ENCODE assay signal across 16 cellular contexts in the genomic region with DNA sequence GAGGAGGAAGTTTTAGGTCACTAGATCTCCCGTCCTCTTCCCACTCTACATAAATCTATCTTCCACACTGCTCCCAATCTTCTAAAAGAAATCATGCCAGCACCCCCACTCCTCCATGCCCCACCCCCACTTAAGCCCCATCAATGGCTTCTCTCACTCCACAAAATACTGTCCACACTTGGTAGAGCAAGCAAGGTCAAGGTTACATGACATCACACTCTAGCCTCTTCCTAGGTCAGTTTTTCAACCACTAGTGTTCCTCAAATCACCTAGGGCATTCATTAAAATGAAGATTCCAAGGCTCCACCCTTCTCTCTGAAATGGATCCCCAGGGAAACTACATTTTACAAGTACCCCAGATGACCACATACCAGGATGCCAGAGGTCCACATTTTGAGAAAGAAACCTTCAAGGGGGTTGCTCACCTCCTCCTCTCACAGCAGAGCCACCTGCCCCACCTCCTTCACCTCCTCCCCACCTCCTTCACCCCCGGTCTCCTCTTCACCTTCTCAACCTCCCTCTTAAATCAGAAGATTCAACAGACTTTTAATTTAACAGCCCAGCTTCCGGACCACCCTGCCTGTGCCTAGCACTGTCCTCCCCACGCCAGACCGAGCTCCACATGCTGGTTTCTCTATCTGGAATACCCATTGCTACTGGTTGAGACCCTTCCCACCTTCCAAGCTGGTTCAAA. TPM values are rescaled to one million over a fixed set of nuclear protein-coding genes. Genes with fewer than 3 reads are reported as not detected.
DNase-seq lines count a peak whose midpoint lies in the region; ATAC-seq, FAIRE-seq and TF ChIP-seq lines count a peak whose summit lies in the region.
"Had no signal": no experiment of that assay in that cellular context is flagged by ENCODE, and none has a peak within 500 bp of the region (broad histone marks: within the 10 kb centered on the region; RNA-seq: fewer than 3 reads in every experiment).

No MANE protein-coding gene starts in this region.

- H3K36me3 ChIP-seq in OCI-LY3 (replicated peaks; ENCODE audit: low read depth, low read length) (peaks cover 6% of the 10 kb centered on the region), keratinocyte (ENCODE audit: control insufficient read depth in 2 of 2, extremely low read depth in 1 of 2, insufficient read depth in 2 of 2, low read length in 2 of 2) (no peaks in the 10 kb centered on the region), BE2C (peaks cover 3% of the 10 kb centered on the region; the same call in 1 of the 2 replicates), Peyer's patch (no peaks in the 10 kb centered on the region)

- H3K9me3 ChIP-seq in OCI-LY3 (ENCODE audit: insufficient read depth, low read length) (no peaks in the 10 kb centered on the region), keratinocyte (ENCODE audit: control insufficient read depth, low read depth, low read length) (no peaks in the 10 kb centered on the region), BE2C (no peaks in the 10 kb centered on the region), Peyer's patch (no peaks in the 10 kb centered on the region)
- H3K9me3 ChIP-seq: SJSA1 had no signal

- peaks cover 49% of the 10 kb centered on the region for H3K4me1 Mint-ChIP-seq in activated naive CD8-positive, alpha-beta T cell (ENCODE audit: low read depth)
- H3K4me1 Mint-ChIP-seq in activated naive CD8-positive, alpha-beta T cell treated with anti-CD3 and anti-CD28 coated beads for 36 hours: peaks cover 40% of the 10 kb centered on the region
- H3K4me1 Mint-ChIP-seq in stimulated activated memory B cell treated with anti-CD40 and anti-IgM and Interleukin-4, amounts not matched to agents 10 μg/mL and 1 μg/mL and 100 μg/mL, for 72 hours: peaks cover 47% of the 10 kb centered on the region

- H3K4me1 ChIP-seq in OCI-LY3 (ENCODE audit: low read length): peaks cover 43% of the 10 kb centered on the region
- H3K4me1 ChIP-seq in keratinocyte (ENCODE audit: control insufficient read depth, extremely low read depth, insufficient read depth, low read length): peaks cover 32% of the 10 kb centered on the region
- peaks cover 7% of the 10 kb centered on the region for H3K4me1 ChIP-seq in BE2C
- H3K4me1 ChIP-seq in Peyer's patch: peaks cover 0 to 17% (median 4%) of the 10 kb centered on the region in 4 donors

- peak overlapping the region; percentile 89 for H3K4me3 ChIP-seq in OCI-LY3 (ENCODE audit: low read length)
- H3K4me3 ChIP-seq in keratinocyte (ENCODE audit: control insufficient read depth in 2 of 3, extremely low read depth in 1 of 3, insufficient read depth in 2 of 3, low read depth in 1 of 3, low read length in 3 of 3): no peak overlapping the region
- H3K4me3 ChIP-seq in BE2C (ENCODE audit: low read depth, low read length): no peak overlapping the region
- H3K4me3 ChIP-seq in Peyer's patch: peak overlapping the region in 1 of 4 donors; percentile 10
- H3K4me3 ChIP-seq: SJSA1 had no signal

- FAIRE-seq in keratinocyte (lab: Jason Lieb, UNC): no peak

- no peak for DNase-seq in activated naive CD8-positive, alpha-beta T cell treated with anti-CD3 and anti-CD28 coated beads for 36 hours
- DNase-seq in keratinocyte (ENCODE audit: low read depth, low spot score) (no peak), BE2C (no peak), G401 (ENCODE audit: low spot score) (no peak), Peyer's patch (no peak)
- DNase-seq: amygdala, COR-L47, GDM1, KG1, mesenchymal stem cell, NCI-H1436, NCI-H345 had no signal

- H3K4me3 Mint-ChIP-seq in activated naive CD8-positive, alpha-beta T cell: peak overlapping the region; percentile 20
- H3K4me3 Mint-ChIP-seq in activated naive CD8-positive, alpha-beta T cell treated with anti-CD3 and anti-CD28 coated beads for 36 hours: no peak overlapping the region
- peak overlapping the region; percentile 94 for H3K4me3 Mint-ChIP-seq in stimulated activated memory B cell treated with anti-CD40 and anti-IgM and Interleukin-4, amounts not matched to agents 10 μg/mL and 1 μg/mL and 100 μg/mL, for 72 hours

- no peak for ATAC-seq in stimulated activated memory B cell treated with anti-CD40 and anti-IgM and Interleukin-4, amounts not matched to agents 10 μg/mL and 1 μg/mL and 100 μg/mL, for 72 hours

- no peaks in the 10 kb centered on the region for H3K9me1 ChIP-seq in keratinocyte (ENCODE audit: control insufficient read depth, extremely low read depth, insufficient read depth, low read length)

- H3K9ac ChIP-seq in OCI-LY3 (ENCODE audit: low read length): peak overlapping the region; percentile 90
- H3K9ac ChIP-seq in keratinocyte (ENCODE audit: control insufficient read depth, extremely low read depth, insufficient read depth, low read length): no peak overlapping the region

- H3K27ac Mint-ChIP-seq in activated naive CD8-positive, alpha-beta T cell: peak overlapping the region; percentile 46
- no peak overlapping the region for H3K27ac Mint-ChIP-seq in activated naive CD8-positive, alpha-beta T cell treated with anti-CD3 and anti-CD28 coated beads for 36 hours
- peak overlapping the region; percentile 88 for H3K27ac Mint-ChIP-seq in stimulated activated memory B cell treated with anti-CD40 and anti-IgM and Interleukin-4, amounts not matched to agents 10 μg/mL and 1 μg/mL and 100 μg/mL, for 72 hours

- no peak for TF ChIP-seq POLR2A in Peyer's patch (IDR thresholded peaks at IDR 0.05)

- TF ChIP-seq CTCF in OCI-LY3 (IDR thresholded peaks at IDR 0.05; ENCODE audit: low read depth, low read length) (no peak), keratinocyte (optimal IDR thresholded peaks at IDR 0.05 in 1 of 3, IDR thresholded peaks at IDR 0.05 in 1 of 3, conservative IDR thresholded peaks at IDR 0.05 in 1 of 3; ENCODE audit: extremely low read depth in 1 of 3, insufficient read depth in 2 of 3, low read length in 3 of 3) (no peak), BE2C (IDR thresholded peaks at IDR 0.05; ENCODE audit: low read depth, low read length) (no peak), Peyer's patch (IDR thresholded peaks at IDR 0.05) (no peak)

- H3K27me3 Mint-ChIP-seq in activated naive CD8-positive, alpha-beta T cell: no peaks in the 10 kb centered on the region
- no peaks in the 10 kb centered on the region for H3K27me3 Mint-ChIP-seq in activated naive CD8-positive, alpha-beta T cell treated with anti-CD3 and anti-CD28 coated beads for 36 hours
- no peaks in the 10 kb centered on the region for H3K27me3 Mint-ChIP-seq in stimulated activated memory B cell treated with anti-CD40 and anti-IgM and Interleukin-4, amounts not matched to agents 10 μg/mL and 1 μg/mL and 100 μg/mL, for 72 hours

- H2AFZ ChIP-seq in OCI-LY3 (ENCODE audit: low read depth, low read length): no peak overlapping the region
- no peak overlapping the region for H2AFZ ChIP-seq in keratinocyte (ENCODE audit: control insufficient read depth, low read length)

- H3K79me2 ChIP-seq in OCI-LY3 (ENCODE audit: low read length): peaks cover 81% of the 10 kb centered on the region
- peaks cover 64% of the 10 kb centered on the region for H3K79me2 ChIP-seq in keratinocyte (ENCODE audit: control insufficient read depth, insufficient read depth, low read length)

- no peaks in the 10 kb centered on the region for H3K9me3 Mint-ChIP-seq in activated naive CD8-positive, alpha-beta T cell (ENCODE audit: low read depth)
- H3K9me3 Mint-ChIP-seq in activated naive CD8-positive, alpha-beta T cell treated with anti-CD3 and anti-CD28 coated beads for 36 hours: no peaks in the 10 kb centered on the region
- no peaks in the 10 kb centered on the region for H3K9me3 Mint-ChIP-seq in stimulated activated memory B cell treated with anti-CD40 and anti-IgM and Interleukin-4, amounts not matched to agents 10 μg/mL and 1 μg/mL and 100 μg/mL, for 72 hours

- H3K27ac ChIP-seq in OCI-LY3 (ENCODE audit: low read length) (peak overlapping the region; percentile 87), keratinocyte (ENCODE audit: control insufficient read depth, insufficient read depth, low read length) (no peak overlapping the region), Peyer's patch (peak overlapping the region in 1 of 4 donors; percentile 93)
- H3K27ac ChIP-seq: SJSA1 had no signal

- H3K4me2 ChIP-seq in OCI-LY3 (ENCODE audit: low read length) (peak overlapping the region; percentile 86), keratinocyte (ENCODE audit: control insufficient read depth, extremely low read depth, insufficient read depth, low read depth, low read length) (peak overlapping the region; percentile 17)

- H4K20me1 ChIP-seq in OCI-LY3 (ENCODE audit: insufficient read depth, low read length) (peaks cover 50% of the 10 kb centered on the region), keratinocyte (ENCODE audit: control insufficient read depth, extremely low read depth, insufficient read depth, low read length) (no peaks in the 10 kb centered on the region)

- H3K27me3 ChIP-seq in OCI-LY3 (ENCODE audit: low read depth, low read length) (no peaks in the 10 kb centered on the region), keratinocyte (ENCODE audit: control insufficient read depth, extremely low read depth, insufficient read depth, low read length) (no peaks in the 10 kb centered on the region), BE2C (no peaks in the 10 kb centered on the region), Peyer's patch (no peaks in the 10 kb centered on the region)
- H3K27me3 ChIP-seq: SJSA1 had no signal

- in situ Hi-C loops in G401 (cut with HindIII; ENCODE audit: low sequenced_read_pairs): no loop called here

- dilution Hi-C loops in keratinocyte (cut with MboI; ENCODE audit: extremely low pct_ligation_motif_present, low sequenced_read_pairs): no loop called here

- peaks cover 2% of the 10 kb centered on the region for H3K36me3 Mint-ChIP-seq in activated naive CD8-positive, alpha-beta T cell
- peaks cover 6% of the 10 kb centered on the region for H3K36me3 Mint-ChIP-seq in activated naive CD8-positive, alpha-beta T cell treated with anti-CD3 and anti-CD28 coated beads for 36 hours
- H3K36me3 Mint-ChIP-seq in stimulated activated memory B cell treated with anti-CD40 and anti-IgM and Interleukin-4, amounts not matched to agents 10 μg/mL and 1 μg/mL and 100 μg/mL, for 72 hours: no peaks in the 10 kb centered on the region

RNA-seq across cellular contexts. Expression of a gene that starts 3.2 kb away (rescaled TPM):
- total RNA-seq in activated naive CD8-positive, alpha-beta T cell treated with anti-CD3 and anti-CD28 coated beads for 36 hours: 10 to 100 TPM; 45.0 to 45.1 TPM
- 36.9 to 62.1 TPM (median 38.3 TPM) in 3 replicates for polyA plus RNA-seq in keratinocyte
- polyA plus RNA-seq in keratinocyte (2011; ENCODE audit: low read depth): 54.4 TPM
- 43.4 and 52.3 TPM in 2 replicates for polyA plus RNA-seq in keratinocyte (2011; cell fraction: cytosol; rRNA removed)
- 58.6 and 64.9 TPM in 2 replicates for polyA plus RNA-seq in keratinocyte (2011; cell fraction: nucleus; rRNA removed)
- 60.0 and 75.0 TPM in 2 replicates for polyA plus RNA-seq in keratinocyte (2012; ENCODE audit: low replicate concordance)
- 213 to 443 TPM (median 219 TPM) in 3 replicates for polyA minus RNA-seq in keratinocyte
- polyA minus RNA-seq in keratinocyte (2011; cell fraction: cytosol; rRNA and poly(A)+ RNA removed): 197 TPM
- 115 and 161 TPM in 2 replicates for polyA minus RNA-seq in keratinocyte (2011; cell fraction: nucleus; rRNA and poly(A)+ RNA removed)
- 47.8 TPM for polyA plus RNA-seq in BE2C (2012; ENCODE audit: insufficient read depth, insufficient read length, low read depth)
- total RNA-seq in G401 (2014; rRNA removed; shearing (Covaris generic)): 77.0 and 94.4 TPM in 2 replicates
- 100 to 1,000 TPM; 149 to 265 (median 170) TPM for total RNA-seq in Peyer's patch

RNA-seq across cellular contexts. Expression of a gene that starts 29.0 kb away (rescaled TPM):
- 100 to 1,000 TPM; 319 to 323 TPM for total RNA-seq in activated naive CD8-positive, alpha-beta T cell treated with anti-CD3 and anti-CD28 coated beads for 36 hours
- 59.9 to 98.2 TPM (median 81.5 TPM) in 3 replicates for polyA plus RNA-seq in keratinocyte
- 119 TPM for polyA plus RNA-seq in keratinocyte (2011; ENCODE audit: low read depth)
- 49.2 and 94.5 TPM in 2 replicates for polyA plus RNA-seq in keratinocyte (2011; cell fraction: cytosol; rRNA removed)
- 23.4 and 35.7 TPM in 2 replicates for polyA plus RNA-seq in keratinocyte (2011; cell fraction: nucleus; rRNA removed)
- 80.0 and 80.3 TPM in 2 replicates for polyA plus RNA-seq in keratinocyte (2012; ENCODE audit: low replicate concordance)
- 28.3 to 66.6 TPM (median 39.7 TPM) in 3 replicates for polyA minus RNA-seq in keratinocyte
- 53.3 TPM for polyA minus RNA-seq in keratinocyte (2011; cell fraction: cytosol; rRNA and poly(A)+ RNA removed)
- polyA minus RNA-seq in keratinocyte (2011; cell fraction: nucleus; rRNA and poly(A)+ RNA removed): 19.2 and 34.7 TPM in 2 replicates
- 110 TPM for polyA plus RNA-seq in BE2C (2012; ENCODE audit: insufficient read depth, insufficient read length, low read depth)
- 106 and 165 TPM in 2 replicates for total RNA-seq in G401 (2014; rRNA removed; shearing (Covaris generic))
- 10 to 100 TPM; 26.1 to 43.6 (median 34.2) TPM for total RNA-seq in Peyer's patch

RNA-seq across cellular contexts. Expression of a gene that starts 29.2 kb away (rescaled TPM):
- total RNA-seq in activated naive CD8-positive, alpha-beta T cell treated with anti-CD3 and anti-CD28 coated beads for 36 hours: 10 to 100 TPM; 76.6 to 78.5 TPM
- 47.3 to 112 TPM (median 70.5 TPM) in 3 replicates for polyA plus RNA-seq in keratinocyte
- polyA plus RNA-seq in keratinocyte (2011; ENCODE audit: low read depth): 20.0 TPM
- polyA plus RNA-seq in keratinocyte (2011; cell fraction: cytosol; rRNA removed): 71.0 and 81.1 TPM in 2 replicates
- polyA plus RNA-seq in keratinocyte (2011; cell fraction: nucleus; rRNA removed): 71.5 and 84.5 TPM in 2 replicates
- 41.6 and 63.0 TPM in 2 replicates for polyA plus RNA-seq in keratinocyte (2012; ENCODE audit: low replicate concordance)
- polyA minus RNA-seq in keratinocyte: 13.3 to 67.1 TPM (median 42.0 TPM) in 3 replicates
- polyA minus RNA-seq in keratinocyte (2011; cell fraction: cytosol; rRNA and poly(A)+ RNA removed): 39.7 TPM
- 38.3 and 65.9 TPM in 2 replicates for polyA minus RNA-seq in keratinocyte (2011; cell fraction: nucleus; rRNA and poly(A)+ RNA removed)
- 103 TPM for polyA plus RNA-seq in BE2C (2012; ENCODE audit: insufficient read depth, insufficient read length, low read depth)
- total RNA-seq in G401 (2014; rRNA removed; shearing (Covaris generic)): 69.8 and 82.3 TPM in 2 replicates
- total RNA-seq in Peyer's patch: 10 to 100 TPM; 11.0 to 47.9 (median 18.0) TPM
